In the genomic region with DNA sequence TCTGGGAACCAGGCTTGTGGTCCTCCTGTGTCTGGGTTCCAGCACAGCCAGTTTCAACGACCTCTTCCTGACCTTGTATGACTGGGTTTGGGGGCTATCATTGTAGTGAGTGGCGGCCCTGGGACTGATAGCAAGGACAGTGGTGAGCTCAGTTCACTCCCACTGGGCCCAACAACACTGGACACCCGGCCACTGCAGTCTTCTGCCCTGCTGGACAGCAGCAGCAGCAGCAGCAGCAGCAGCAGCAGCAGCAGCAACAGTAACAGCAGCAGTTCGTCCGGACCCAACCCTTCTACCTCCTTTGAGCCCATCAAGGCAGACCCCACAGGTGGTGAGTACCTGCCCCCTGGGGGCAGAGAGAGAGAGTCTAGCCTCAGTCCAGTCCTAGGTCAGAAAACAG, we compare ENCODE assay signal across 14 cellular contexts. TPM values are rescaled to one million over a fixed set of nuclear protein-coding genes. Genes with fewer than 3 reads are reported as not detected.
"Had no signal": no experiment of that assay in that cellular context is flagged by ENCODE, and none has a peak within 500 bp of the region (broad histone marks: within the 10 kb centered on the region; RNA-seq: fewer than 3 reads in every experiment).

No MANE protein-coding gene starts in this region.

- H3K4me3 Mint-ChIP-seq: activated naive CD4-positive, alpha-beta T cell treated with anti-CD3 and anti-CD28 coated beads, Interleukin-2, amount 10 ng/mL, durations not matched to agents 7 days and 5 days; memory B cell; nephron progenitor cell; WTC11 had no signal

- ATAC-seq: heart right ventricle, left lobe of liver, WTC11 had no signal

- H3K4me3 ChIP-seq: heart right ventricle, stomach, uterus had no signal

- DNase-seq: activated CD4-positive, alpha-beta T cell treated with anti-CD3 and anti-CD28 coated beads for 48 hours; activated naive CD4-positive, alpha-beta T cell treated with anti-CD3 and anti-CD28 coated beads, Interleukin-2, amount 10 ng/mL, durations not matched to agents 7 days and 5 days; anterior cingulate cortex; heart right ventricle; islet precursor cell; nephron progenitor cell; stimulated activated CD4-positive, alpha-beta T cell treated with anti-CD3 and anti-CD28 coated beads, Interleukin-12 subunit alpha, Interleukin-12 subunit beta, amount 100 ng/mL, for 4 hours; stomach; uterus had no signal

- H3K36me3 ChIP-seq: uterus had no signal

- H3K27me3 Mint-ChIP-seq: activated naive CD4-positive, alpha-beta T cell treated with anti-CD3 and anti-CD28 coated beads, Interleukin-2, amount 10 ng/mL, durations not matched to agents 7 days and 5 days; memory B cell had no signal

- H3K27me3 ChIP-seq: heart right ventricle, stomach, uterus had no signal

- H3K9me3 Mint-ChIP-seq: activated naive CD4-positive, alpha-beta T cell treated with anti-CD3 and anti-CD28 coated beads, Interleukin-2, amount 10 ng/mL, durations not matched to agents 7 days and 5 days; memory B cell; nephron progenitor cell; WTC11 had no signal

- H3K9me3 ChIP-seq: heart right ventricle, stomach, uterus had no signal

- H3K27ac Mint-ChIP-seq: WTC11 had no signal

- H3K27ac ChIP-seq: heart right ventricle, stomach, uterus had no signal

- FAIRE-seq: frontal cortex had no signal

RNA-seq across cellular contexts. Expression of gene EXOC3L1, which starts 5.7 kb away (rescaled TPM):
- total RNA-seq: osteocyte had no signal
